13 cellular contexts compared by ENCODE assay signal in the genomic region with DNA sequence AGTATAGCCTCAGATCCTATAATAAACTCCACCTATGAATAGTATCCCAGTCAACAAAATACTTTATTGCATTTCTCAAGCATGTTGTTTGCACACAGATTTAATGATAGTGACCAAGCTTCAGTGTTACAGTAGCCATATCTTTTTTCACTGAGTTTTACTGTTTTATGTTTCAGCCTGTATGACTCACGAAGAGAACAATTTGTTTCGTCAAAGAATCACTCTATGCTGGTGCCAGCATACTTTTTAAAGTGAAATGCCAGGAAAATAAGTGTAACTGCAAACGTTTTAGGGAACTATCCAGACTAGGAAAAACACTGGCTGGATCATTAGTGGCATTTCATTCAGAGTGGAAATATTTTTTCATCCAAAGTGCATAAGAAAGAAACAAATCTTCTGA.
DNase-seq lines count a peak whose midpoint lies in the region; ATAC-seq, FAIRE-seq and TF ChIP-seq lines count a peak whose summit lies in the region.
"Had no signal": no experiment of that assay in that cellular context is flagged by ENCODE, and none has a peak within 500 bp of the region (broad histone marks: within the 10 kb centered on the region; RNA-seq: fewer than 3 reads in every experiment).

No MANE protein-coding gene starts in this region.

- CTCF ChIA-PET in Panc1 (lab: Charles Lee): no interaction called here

- H3K27me3 ChIP-seq in Panc1 (ENCODE audit: control insufficient read depth, insufficient read depth, low read length) (no peaks in the 10 kb centered on the region), Karpas-422 (ENCODE audit: low read length) (no peaks in the 10 kb centered on the region)

- H2AFZ ChIP-seq in Karpas-422 (ENCODE audit: low read length): no peak overlapping the region

- H3K9me3 ChIP-seq in Panc1 (ENCODE audit: control insufficient read depth, insufficient read depth, low read depth, low read length) (no peaks in the 10 kb centered on the region), Karpas-422 (ENCODE audit: low read length) (peaks cover 3% of the 10 kb centered on the region; the same call in 1 of the 2 replicates)

- no peak overlapping the region for H3K4me2 ChIP-seq in Karpas-422 (ENCODE audit: low read depth, low read length, poor library complexity, severe bottlenecking)
- H3K4me2 ChIP-seq: KMS-11 had no signal

- no peak for TF ChIP-seq CTCF in Panc1 (IDR thresholded peaks at IDR 0.05)
- no peak for TF ChIP-seq CTCF in epithelial cell of esophagus (IDR thresholded peaks at IDR 0.05; ENCODE audit: insufficient read depth, low read depth, low read length, missing control alignments)
- TF ChIP-seq CTCF in omental fat pad (IDR thresholded peaks at IDR 0.05): no peak
- no peak for TF ChIP-seq CTCF in D721Med (IDR thresholded peaks at IDR 0.05; ENCODE audit: insufficient read depth, missing control alignments)

- no peak for FAIRE-seq in D721Med (lab: Jason Lieb, UNC)

- 0 out of 2 replicates have a peak, but pooled peaks have one; percentile 60 for ATAC-seq in Panc1
- ATAC-seq in omental fat pad (ENCODE audit: low FRiP score): peak; percentile 84
- no peak for ATAC-seq in GM19395 (IDR thresholded peaks at IDR 0.05; ENCODE audit: unreplicated experiment)

- in situ Hi-C loops in Panc1 (cut with HindIII; ENCODE audit: low pct_unique_long_range_greater_than_20kb, low sequenced_read_pairs): no loop called here

- H3K79me2 ChIP-seq in Karpas-422 (ENCODE audit: low read length): no peaks in the 10 kb centered on the region

- H3K36me3 ChIP-seq in Panc1 (ENCODE audit: control insufficient read depth, insufficient read depth, low read length) (no peaks in the 10 kb centered on the region; the same call in 1 of the 2 replicates), Karpas-422 (ENCODE audit: insufficient read depth, low read length) (no peaks in the 10 kb centered on the region)

- H3K27ac ChIP-seq in Panc1 (ENCODE audit: low read length) (0 out of 2 replicates have a peak overlapping the region, but pooled peaks have one; percentile 39), Karpas-422 (ENCODE audit: low read length) (no peak overlapping the region)
- H3K27ac ChIP-seq: KMS-11 had no signal

- no peaks in the 10 kb centered on the region for H3K9me2 ChIP-seq in Karpas-422 (replicated peaks; ENCODE audit: insufficient read depth, low read length)

- no TSS peak for BruUV-seq in Panc1 (replicated peaks; lab: Mats Ljungman, UMichigan)

- no peak overlapping the region for H3K9ac ChIP-seq in Karpas-422 (ENCODE audit: low read length)
- H3K9ac ChIP-seq: KMS-11 had no signal

- H3K4me1 ChIP-seq in Panc1 (ENCODE audit: control insufficient read depth, insufficient read depth, low read length) (no peaks in the 10 kb centered on the region), Karpas-422 (ENCODE audit: low read length) (no peaks in the 10 kb centered on the region)

- H3K4me3 ChIP-seq in Panc1 (ENCODE audit: low read depth in 2 of 2, low read length in 2 of 2) (no peak overlapping the region), epithelial cell of esophagus (ENCODE audit: low read length) (no peak overlapping the region), Karpas-422 (ENCODE audit: low read length) (no peak overlapping the region)

- no peaks in the 10 kb centered on the region for H4K20me1 ChIP-seq in Karpas-422 (ENCODE audit: insufficient read depth, low read depth, low read length)

- intact Hi-C loops in Panc1 (cut with micrococcal nuclease; ENCODE audit: unreplicated experiment): no loop called here

- DNase-seq in EL: peak; percentile 76
- DNase-seq in Panc1 (ENCODE audit: low read depth, low spot score): no peak
- DNase-seq in epithelial cell of esophagus (ENCODE audit: low read depth): peak; percentile 18
- no peak for DNase-seq in omental fat pad (ENCODE audit: low spot score)
- no peak for DNase-seq in NK-92 treated with Interleukin-12 subunit alpha and Interleukin-12 subunit beta, amount 100 ng/mL, for 24 hours (lab: John Stamatoyannopoulos, UW)
- no peak for DNase-seq in D721Med (ENCODE audit: insufficient read length, low spot score)
- DNase-seq in Karpas-422: no peak
- DNase-seq: activated CD4-positive, alpha-beta T cell treated with anti-CD3 and anti-CD28 coated beads for 4 hours; activated T-cell treated with anti-CD3 and anti-CD28 coated beads, Interleukin-2, amount 50 U/mL, for 48 hours; NCI-H2081 treated with DMSO at 0.1 percent for 48 hours; retina had no signal

- POLR2A ChIA-PET in Panc1 (lab: Charles Lee): no interaction called here

Comparison
In these comparisons a context has a peak if more than half of its experiments do, and no peak if none do; other contexts are left out.
1. DNase-seq: peak in EL (single experiment) and epithelial cell of esophagus (single experiment); none in Panc1 (single experiment), omental fat pad (single experiment), NK-92 treated with Interleukin-12 subunit alpha and Interleukin-12 subunit beta, amount 100 ng/mL, for 24 hours (single experiment), D721Med (single experiment) and Karpas-422 (single experiment).